8 cellular contexts compared by ENCODE assay signal in the genomic region with DNA sequence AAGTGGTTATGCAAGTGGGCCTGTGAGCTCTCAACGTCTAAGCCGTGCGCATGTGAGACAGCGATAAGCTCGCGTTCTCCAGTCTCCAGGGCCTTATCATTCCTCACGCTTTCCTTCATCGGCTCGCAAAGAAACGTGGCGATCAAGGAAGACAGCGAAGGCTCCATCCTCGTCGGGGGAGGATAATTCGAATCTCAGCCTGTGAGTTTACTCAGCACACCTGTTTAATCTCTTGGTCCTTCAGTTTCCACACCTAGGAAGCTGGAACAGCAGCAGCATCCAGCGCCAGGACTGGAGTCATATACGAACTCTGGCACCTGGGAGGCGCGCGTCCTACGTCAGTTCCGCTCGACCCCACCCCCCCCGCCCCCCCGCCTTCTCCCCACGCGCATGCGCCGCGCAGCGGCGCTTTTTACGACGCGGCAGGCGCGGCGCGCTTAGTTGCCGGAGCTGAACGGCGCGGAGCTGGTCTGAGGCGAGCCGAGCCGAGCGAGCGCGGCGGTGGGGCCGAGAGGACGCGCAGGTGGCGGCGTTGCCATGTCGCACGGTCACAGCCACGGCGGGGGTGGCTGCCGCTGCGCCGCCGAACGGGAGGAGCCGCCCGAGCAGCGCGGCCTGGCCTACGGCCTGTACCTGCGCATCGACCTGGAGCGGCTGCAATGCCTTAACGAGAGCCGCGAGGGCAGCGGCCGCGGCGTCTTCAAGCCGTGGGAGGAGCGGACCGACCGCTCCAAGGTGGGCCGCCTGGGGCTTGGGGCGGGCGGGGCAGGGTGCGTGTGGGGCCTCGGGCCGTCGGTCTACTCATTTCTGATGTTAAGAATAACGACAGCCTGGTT. TPM values are rescaled to one million over a fixed set of nuclear protein-coding genes. Genes with fewer than 3 reads are reported as not detected.
A peak's percentile ranks its signal among the peaks of the same experiment; 100 is the strongest.
DNase-seq lines count a peak whose midpoint lies in the region; ATAC-seq and TF ChIP-seq lines count a peak whose summit lies in the region.

TSS of gene PITHD1 (plus strand) at position 440 of the 836 bp plus-strand sequence. CDS start at position 538, 98 bp downstream.

- no peaks in the 10 kb centered on the region for H3K9me3 Mint-ChIP-seq in activated naive CD4-positive, alpha-beta T cell treated with anti-CD3 and anti-CD28 coated beads, Interleukin-2, amount 50 U/mL, for 72 hours
- H3K9me3 Mint-ChIP-seq in glutamatergic neuron (ENCODE audit: unreplicated experiment): peaks cover 2% of the 10 kb centered on the region
- H3K9me3 Mint-ChIP-seq in osteocyte (ENCODE audit: unreplicated experiment): no peaks in the 10 kb centered on the region

- H3K36me3 ChIP-seq in thoracic aorta: no peaks in the 10 kb centered on the region

- peak within 1 kb of the TSS; percentile 81 to 87 for H3K27ac Mint-ChIP-seq in activated naive CD4-positive, alpha-beta T cell treated with anti-CD3 and anti-CD28 coated beads, Interleukin-2, amount 50 U/mL, for 72 hours
- H3K27ac Mint-ChIP-seq in glutamatergic neuron (ENCODE audit: unreplicated experiment) (peak within 1 kb of the TSS; percentile 80), osteocyte (ENCODE audit: unreplicated experiment) (peak within 1 kb of the TSS; percentile 96)

- peak; percentile 62 for ATAC-seq in HG02571 (IDR thresholded peaks at IDR 0.05; ENCODE audit: unreplicated experiment)
- ATAC-seq in activated naive CD4-positive, alpha-beta T cell treated with anti-CD3 and anti-CD28 coated beads, Interleukin-2, amount 50 U/mL, for 72 hours: peak; percentile 84 to 88
- ATAC-seq in thoracic aorta (ENCODE audit: insufficient number of reproducible peaks, low FRiP score, low read depth): peak; percentile 71

- H3K4me1 ChIP-seq in thoracic aorta (ENCODE audit: control insufficient read depth in 1 of 2, low read depth in 2 of 2): peaks cover 14 to 21% of the 10 kb centered on the region in 2 donors

- H3K4me3 ChIP-seq in thoracic aorta: peak within 1 kb of the TSS; percentile 95

- peak within 1 kb of the TSS; percentile 74 to 93 for H3K27ac ChIP-seq in thoracic aorta

- no peaks in the 10 kb centered on the region for H3K27me3 Mint-ChIP-seq in glutamatergic neuron (ENCODE audit: unreplicated experiment)
- no peaks in the 10 kb centered on the region for H3K27me3 Mint-ChIP-seq in osteocyte (ENCODE audit: unreplicated experiment)

- H3K9me3 ChIP-seq in thoracic aorta: no peaks in the 10 kb centered on the region

- peaks cover 5 to 16% of the 10 kb centered on the region in 2 donors for H3K36me3 Mint-ChIP-seq in activated naive CD4-positive, alpha-beta T cell treated with anti-CD3 and anti-CD28 coated beads, Interleukin-2, amount 50 U/mL, for 72 hours
- H3K36me3 Mint-ChIP-seq in glutamatergic neuron (ENCODE audit: unreplicated experiment) (no peaks in the 10 kb centered on the region), osteocyte (ENCODE audit: unreplicated experiment) (peaks cover 2% of the 10 kb centered on the region)

- no peaks in the 10 kb centered on the region for H3K27me3 ChIP-seq in thoracic aorta (replicated peaks; ENCODE audit: insufficient read depth)

- TF ChIP-seq CTCF in glutamatergic neuron (IDR thresholded peaks at IDR 0.05; ENCODE audit: partially characterized antibody, unreplicated experiment) (no peak), osteocyte (IDR thresholded peaks at IDR 0.05) (no peak), thoracic aorta (IDR thresholded peaks at IDR 0.05) (no peak)

- H3K4me1 Mint-ChIP-seq in glutamatergic neuron (ENCODE audit: low read depth, unreplicated experiment) (peaks cover 11% of the 10 kb centered on the region), osteocyte (ENCODE audit: unreplicated experiment) (peaks cover 24% of the 10 kb centered on the region)

- H3K4me3 Mint-ChIP-seq in glutamatergic neuron (ENCODE audit: unreplicated experiment): peak within 1 kb of the TSS; percentile 98
- H3K4me3 Mint-ChIP-seq in osteocyte (ENCODE audit: unreplicated experiment): peak within 1 kb of the TSS; percentile 87

- DNase-seq in GDM1 (lab: John Stamatoyannopoulos, UW) (peak; percentile 64), NCI-H128 (lab: John Stamatoyannopoulos, UW; ENCODE audit: unreplicated experiment) (peak; percentile 81), SKM-1 treated with dmso at 0.1 percent for 144 hours (lab: John Stamatoyannopoulos, UW; ENCODE audit: unreplicated experiment) (peak; percentile 78), glutamatergic neuron (peak; percentile 81), osteocyte (ENCODE audit: extremely low spot score, unreplicated experiment) (peak; percentile 94), thoracic aorta (ENCODE audit: low spot score) (no peak)
- DNase-seq in activated naive CD4-positive, alpha-beta T cell treated with anti-CD3 and anti-CD28 coated beads, Interleukin-2, amount 50 U/mL, for 72 hours (ENCODE audit: low spot score in 2 of 2): peak; percentile 79 to 85

RNA-seq across cellular contexts. Expression of gene PITHD1, which starts in this region (rescaled TPM):
- 10 to 100 TPM; 68.6 to 94.7 TPM for total RNA-seq in activated naive CD4-positive, alpha-beta T cell treated with anti-CD3 and anti-CD28 coated beads, Interleukin-2, amount 50 U/mL, for 72 hours
- total RNA-seq in glutamatergic neuron (ENCODE audit: unreplicated experiment) (35.0 TPM), osteocyte (42.4 and 44.3 TPM in 2 replicates), thoracic aorta (10 to 100 TPM; 42.9 to 57.0 TPM)
